In genomic region chr20:40843251-40843650, GRCh38 we compare ENCODE assay signal across 8 cellular contexts.
"Had no signal": no experiment of that assay in that cellular context is flagged by ENCODE, and none has a peak within 500 bp of the region (broad histone marks: within the 10 kb centered on the region; RNA-seq: fewer than 3 reads in every experiment).

No MANE protein-coding gene starts in this region.

- DNase-seq: activated CD4-positive, CD25-positive, alpha-beta regulatory T cell treated with anti-CD3 and anti-CD28 coated beads, Interleukin-2, amount 50 U/mL, for 72 hours; activated naive CD4-positive, alpha-beta T cell; cerebellar nuclear complex; effector memory CD4-positive, alpha-beta T cell; glutamatergic neuron; kidney glomerular epithelial cell; nephron progenitor cell; T1000 had no signal
